In genomic region chr6:40159865-40160264, GRCh38 we compare ENCODE assay signal across 29 cellular contexts.
"Had no signal": no experiment of that assay in that cellular context is flagged by ENCODE, and none has a peak within 500 bp of the region (broad histone marks: within the 10 kb centered on the region; RNA-seq: fewer than 3 reads in every experiment).

No MANE protein-coding gene starts in this region.

- H3K4me3 ChIP-seq: colonic mucosa, coronary artery, dorsolateral prefrontal cortex, esophagus muscularis mucosa, esophagus squamous epithelium, gastrocnemius medialis, gastroesophageal sphincter, heart left ventricle, heart right ventricle had no signal

- H3K9me3 ChIP-seq: colonic mucosa, esophagus squamous epithelium, gastrocnemius medialis had no signal

- H3K4me1 Mint-ChIP-seq: endodermal cell had no signal

- H3K4me1 ChIP-seq: colonic mucosa, esophagus muscularis mucosa, foreskin keratinocyte, gastrocnemius medialis, gastroesophageal sphincter, heart left ventricle, heart right ventricle had no signal

- H3K27me3 Mint-ChIP-seq: dendritic cell treated with granulocyte-macrophage colony-stimulating factor and Interleukin-4, amounts not matched to agents 40 ng/mL and 50 ng/mL, for 4 days had no signal

- H3K9me3 Mint-ChIP-seq: endodermal cell had no signal

- ATAC-seq: effector memory CD8-positive, alpha-beta T cell; esophagus mucosa; foreskin keratinocyte; gastrocnemius medialis; gastroesophageal sphincter; heart left ventricle; heart right ventricle had no signal

- H3K27me3 ChIP-seq: colonic mucosa, esophagus muscularis mucosa, esophagus squamous epithelium, foreskin keratinocyte had no signal

- H3K27ac ChIP-seq: colonic mucosa, coronary artery, dorsolateral prefrontal cortex, epithelial cell of prostate, esophagus muscularis mucosa, foreskin keratinocyte, gastrocnemius medialis, gastroesophageal sphincter, heart left ventricle, heart right ventricle had no signal

- H3K36me3 ChIP-seq: colonic mucosa, esophagus muscularis mucosa, esophagus squamous epithelium, gastrocnemius medialis, gastroesophageal sphincter, heart left ventricle, heart right ventricle had no signal

- H3K4me3 Mint-ChIP-seq: dendritic cell treated with granulocyte-macrophage colony-stimulating factor and Interleukin-4, amounts not matched to agents 40 ng/mL and 50 ng/mL, for 4 days; effector memory CD8-positive, alpha-beta T cell; endodermal cell had no signal

- FAIRE-seq: colon, endometrium, endothelial cell of umbilical vein, frontal cortex had no signal

- DNase-seq: colonic mucosa; cortex of kidney; dermis blood vessel endothelial cell; dorsolateral prefrontal cortex; effector CD4-positive, alpha-beta T cell; effector CD8-positive, alpha-beta T cell; effector memory CD4-positive, alpha-beta T cell; effector memory CD8-positive, alpha-beta T cell; endodermal cell; erythroblast; esophagus squamous epithelium; foreskin fibroblast; foreskin keratinocyte; foreskin melanocyte; gastrocnemius medialis; glutamatergic neuron; head of caudate nucleus; heart left ventricle; heart right ventricle had no signal

- H3K27ac Mint-ChIP-seq: dendritic cell treated with granulocyte-macrophage colony-stimulating factor and Interleukin-4, amounts not matched to agents 40 ng/mL and 50 ng/mL, for 4 days; effector memory CD8-positive, alpha-beta T cell; endodermal cell had no signal
